ENCODE assay signal across 37 cellular contexts in the genomic region with DNA sequence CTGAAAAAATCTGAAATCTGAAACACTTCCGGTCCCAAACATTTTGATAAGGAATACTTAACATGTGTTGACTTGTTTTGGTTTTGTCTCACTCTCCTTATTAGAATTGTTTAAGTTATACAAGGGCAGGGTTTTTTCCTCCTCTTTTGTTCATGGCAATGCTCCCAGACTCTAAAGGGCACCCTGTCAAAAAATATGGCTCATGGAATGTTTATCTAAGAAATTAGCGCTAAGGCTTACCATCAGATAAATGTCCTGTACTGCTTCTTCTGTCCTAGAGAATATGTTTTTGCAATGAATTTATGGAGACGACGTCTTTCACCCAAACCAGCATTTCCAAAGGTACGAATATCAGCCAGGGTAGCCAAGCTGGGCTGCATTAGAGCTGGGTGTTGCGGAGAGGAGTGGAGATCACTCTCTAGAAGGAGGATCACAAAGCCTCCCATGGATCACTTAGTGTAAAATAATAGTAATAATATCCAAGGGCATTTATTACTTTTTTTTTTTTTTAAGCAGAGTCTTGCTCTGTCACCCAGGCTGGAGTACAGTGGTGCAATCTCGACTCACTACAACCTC. TPM values are rescaled to one million over a fixed set of nuclear protein-coding genes. Genes with fewer than 3 reads are reported as not detected.
"Had no signal": no experiment of that assay in that cellular context is flagged by ENCODE, and none has a peak within 500 bp of the region (broad histone marks: within the 10 kb centered on the region; RNA-seq: fewer than 3 reads in every experiment).

No MANE protein-coding gene starts in this region.

- H2AFZ ChIP-seq: hepatocyte, neural progenitor cell had no signal

- H3K27ac Mint-ChIP-seq: natural killer cell treated with Interleukin-12 subunit alpha and Interleukin-12 subunit beta and Interleukin-15 and Interleukin-18, amount 100 ng/mL, for 72 hours; neural progenitor cell; stimulated activated memory B cell treated with anti-CD40 and anti-IgM and Interleukin-4, amounts not matched to agents 10 μg/mL and 1 μg/mL and 100 μg/mL, for 72 hours had no signal

- ATAC-seq: foreskin keratinocyte; gastroesophageal sphincter; heart left ventricle; left cardiac atrium; left lung; natural killer cell treated with Interleukin-12 subunit alpha and Interleukin-12 subunit beta and Interleukin-15 and Interleukin-18, amount 100 ng/mL, for 72 hours; psoas muscle; right cardiac atrium; stimulated activated memory B cell treated with anti-CD40 and anti-IgM and Interleukin-4, amounts not matched to agents 10 μg/mL and 1 μg/mL and 100 μg/mL, for 72 hours; stimulated activated naive CD8-positive, alpha-beta T cell treated with anti-CD3 and anti-CD28 coated beads, Interleukin-15, Interleukin-2, amounts not matched to agents 100 U/mL and 50 U/mL, for 24 hours had no signal

- H3K4me1 ChIP-seq: foreskin keratinocyte, heart left ventricle, left lung, neural progenitor cell, psoas muscle, tibial nerve, upper lobe of left lung had no signal

- H3K4me3 ChIP-seq: coronary artery, esophagus squamous epithelium, gastroesophageal sphincter, heart left ventricle, hepatocyte, left lung, neural progenitor cell, psoas muscle, sigmoid colon, thoracic aorta, tibial nerve, upper lobe of left lung had no signal

- H3K36me3 ChIP-seq: esophagus squamous epithelium, gastroesophageal sphincter, heart left ventricle, left lung, neural progenitor cell, sigmoid colon, thoracic aorta, tibial nerve, upper lobe of left lung had no signal

- H3K9ac ChIP-seq: neural progenitor cell had no signal

- H3K27me3 ChIP-seq: esophagus squamous epithelium, gastroesophageal sphincter, hepatocyte, neural progenitor cell, sigmoid colon, upper lobe of left lung had no signal

- DNase-seq: dermis blood vessel endothelial cell; effector memory CD4-positive, alpha-beta T cell; erythroblast; esophagus squamous epithelium; foreskin keratinocyte; heart left ventricle; left cardiac atrium; left lung; mesendoderm; naive B cell; posterior cingulate gyrus; psoas muscle; right cardiac atrium; sigmoid colon; stimulated activated CD4-positive, alpha-beta T cell treated with anti-CD3 and anti-CD28 coated beads, Interleukin-4, amount 100 ng/mL, for 4 hours; stimulated activated naive CD8-positive, alpha-beta T cell treated with anti-CD3 and anti-CD28 coated beads, Interleukin-15, Interleukin-2, amounts not matched to agents 100 U/mL and 50 U/mL, for 24 hours; substantia nigra; upper lobe of left lung had no signal

- H3K36me3 Mint-ChIP-seq: natural killer cell treated with Interleukin-12 subunit alpha and Interleukin-12 subunit beta and Interleukin-15 and Interleukin-18, amount 100 ng/mL, for 72 hours; neural progenitor cell had no signal

- H3K4me2 ChIP-seq: hepatocyte, neural progenitor cell had no signal

- H3K9me3 ChIP-seq: psoas muscle, sigmoid colon, thoracic aorta, upper lobe of left lung had no signal

- H3K79me2 ChIP-seq: hepatocyte had no signal

- H3K4me1 Mint-ChIP-seq: central memory CD8-positive, alpha-beta T cell; naive B cell; neural progenitor cell; stimulated activated memory B cell treated with anti-CD40 and anti-IgM and Interleukin-4, amounts not matched to agents 10 μg/mL and 1 μg/mL and 100 μg/mL, for 72 hours had no signal

- FAIRE-seq: islet of Langerhans, urothelium cell line had no signal

- H3K27ac ChIP-seq: coronary artery, foreskin keratinocyte, gastroesophageal sphincter, heart left ventricle, hepatocyte, left lung, neural progenitor cell, psoas muscle, sigmoid colon, thoracic aorta, tibial nerve, upper lobe of left lung had no signal

- H3K4me3 Mint-ChIP-seq: central memory CD8-positive, alpha-beta T cell; naive B cell; natural killer cell treated with Interleukin-12 subunit alpha and Interleukin-12 subunit beta and Interleukin-15 and Interleukin-18, amount 100 ng/mL, for 72 hours; neural progenitor cell; stimulated activated memory B cell treated with anti-CD40 and anti-IgM and Interleukin-4, amounts not matched to agents 10 μg/mL and 1 μg/mL and 100 μg/mL, for 72 hours had no signal

- H3K9me3 Mint-ChIP-seq: central memory CD8-positive, alpha-beta T cell; natural killer cell treated with Interleukin-12 subunit alpha and Interleukin-12 subunit beta and Interleukin-15 and Interleukin-18, amount 100 ng/mL, for 72 hours had no signal

RNA-seq across cellular contexts. Expression of gene CPN1, which starts 57.3 kb away (rescaled TPM):
- total RNA-seq: chondrocyte; dermis blood vessel endothelial cell; esophagus squamous epithelium; foreskin keratinocyte; gastroesophageal sphincter; heart left ventricle; kidney epithelial cell; left cardiac atrium; left lung; lower leg skin; lung microvascular endothelial cell; mononuclear cell; natural killer cell treated with Interleukin-12 subunit alpha and Interleukin-12 subunit beta and Interleukin-15 and Interleukin-18, amount 100 ng/mL, for 72 hours; osteoblast; psoas muscle; renal cortical epithelial cell; right cardiac atrium; sigmoid colon; skeletal muscle tissue; thoracic aorta; tibial nerve; upper lobe of left lung had no signal
- polyA plus RNA-seq: foreskin keratinocyte, heart left ventricle, psoas muscle, right cardiac atrium had no signal
